In genomic region chr11:64833509-64833908, GRCh38 we compare ENCODE assay signal across 24 cellular contexts.
"Had no signal": no experiment of that assay in that cellular context is flagged by ENCODE, and none has a peak within 500 bp of the region (broad histone marks: within the 10 kb centered on the region; RNA-seq: fewer than 3 reads in every experiment).

No MANE protein-coding gene starts in this region.

- H3K27me3 Mint-ChIP-seq: effector memory CD8-positive, alpha-beta T cell had no signal

- H3K4me3 ChIP-seq: colonic mucosa, coronary artery, dorsolateral prefrontal cortex, esophagus muscularis mucosa, esophagus squamous epithelium, gastrocnemius medialis, gastroesophageal sphincter, heart left ventricle had no signal

- H3K9me3 ChIP-seq: colonic mucosa, esophagus muscularis mucosa, esophagus squamous epithelium, gastrocnemius medialis, gastroesophageal sphincter, heart left ventricle had no signal

- ATAC-seq: effector memory CD8-positive, alpha-beta T cell; esophagus mucosa; foreskin keratinocyte; gastrocnemius medialis; gastroesophageal sphincter; heart left ventricle had no signal

- H3K27me3 ChIP-seq: colonic mucosa, dorsolateral prefrontal cortex, esophagus muscularis mucosa, esophagus squamous epithelium, foreskin keratinocyte, gastrocnemius medialis, gastroesophageal sphincter, heart left ventricle had no signal

- DNase-seq: colonic mucosa; cortex of kidney; dermis blood vessel endothelial cell; dorsolateral prefrontal cortex; effector CD4-positive, alpha-beta T cell; effector CD8-positive, alpha-beta T cell; effector memory CD4-positive, alpha-beta T cell; effector memory CD8-positive, alpha-beta T cell; endodermal cell; erythroblast; esophagus squamous epithelium; foreskin fibroblast; foreskin keratinocyte; foreskin melanocyte; gastrocnemius medialis; glutamatergic neuron; head of caudate nucleus had no signal

- H3K4me1 Mint-ChIP-seq: endodermal cell had no signal

- H3K4me3 Mint-ChIP-seq: dendritic cell treated with granulocyte-macrophage colony-stimulating factor and Interleukin-4, amounts not matched to agents 40 ng/mL and 50 ng/mL, for 4 days; effector memory CD8-positive, alpha-beta T cell; endodermal cell had no signal

- H3K27ac Mint-ChIP-seq: dendritic cell treated with granulocyte-macrophage colony-stimulating factor and Interleukin-4, amounts not matched to agents 40 ng/mL and 50 ng/mL, for 4 days; effector memory CD8-positive, alpha-beta T cell; endodermal cell had no signal

- H3K27ac ChIP-seq: colonic mucosa, coronary artery, dorsolateral prefrontal cortex, epithelial cell of prostate, esophagus muscularis mucosa, esophagus squamous epithelium, foreskin keratinocyte, gastrocnemius medialis, gastroesophageal sphincter, heart left ventricle had no signal

- H3K4me1 ChIP-seq: colonic mucosa, esophagus muscularis mucosa, foreskin keratinocyte, gastrocnemius medialis, gastroesophageal sphincter, heart left ventricle had no signal

- H3K36me3 ChIP-seq: esophagus muscularis mucosa, gastrocnemius medialis, gastroesophageal sphincter, heart left ventricle had no signal

- H3K9me3 Mint-ChIP-seq: dendritic cell treated with granulocyte-macrophage colony-stimulating factor and Interleukin-4, amounts not matched to agents 40 ng/mL and 50 ng/mL, for 4 days; effector memory CD8-positive, alpha-beta T cell; endodermal cell had no signal
